Comparison of ENCODE assay signal across 20 cellular contexts in the genomic region with DNA sequence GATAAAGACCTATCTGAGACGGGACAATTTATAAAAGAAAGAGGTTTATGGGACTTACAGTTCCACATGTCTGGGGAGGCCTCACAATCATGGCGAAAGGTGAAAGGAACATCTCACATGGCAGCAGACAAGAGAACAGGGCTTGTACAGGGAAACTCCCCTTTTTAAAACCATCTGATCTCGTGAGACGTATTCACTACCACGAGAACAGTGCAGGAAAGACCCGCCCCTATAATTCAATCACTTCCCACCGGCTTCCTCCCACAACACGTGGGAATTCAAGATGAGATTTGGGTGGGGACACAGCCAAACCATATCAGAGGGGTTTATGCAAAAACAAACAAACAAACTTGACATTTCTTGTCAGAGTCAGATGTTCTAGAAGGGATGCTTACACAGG.
"Had no signal": no experiment of that assay in that cellular context is flagged by ENCODE, and none has a peak within 500 bp of the region (broad histone marks: within the 10 kb centered on the region; RNA-seq: fewer than 3 reads in every experiment).

No MANE protein-coding gene starts in this region.

- H3K4me1 Mint-ChIP-seq: immature natural killer cell; naive thymus-derived CD4-positive, alpha-beta T cell had no signal

- H3K4me3 Mint-ChIP-seq: dendritic cell treated with granulocyte-macrophage colony-stimulating factor and Interleukin-4, amounts not matched to agents 40 ng/mL and 50 ng/mL, for 4 days; immature natural killer cell; naive thymus-derived CD4-positive, alpha-beta T cell had no signal

- H3K27ac Mint-ChIP-seq: dendritic cell treated with granulocyte-macrophage colony-stimulating factor and Interleukin-4, amounts not matched to agents 40 ng/mL and 50 ng/mL, for 4 days; naive thymus-derived CD4-positive, alpha-beta T cell had no signal

- DNase-seq: colonic mucosa; cortex of kidney; effector CD4-positive, alpha-beta T cell; effector memory CD4-positive, alpha-beta T cell; foreskin keratinocyte; heart left ventricle; hypothalamus; immature natural killer cell; islet precursor cell; kidney; kidney glomerular epithelial cell; left colon; left ventricle myocardium superior; lower lobe of right lung; mesenchymal stem cell; midbrain; naive thymus-derived CD4-positive, alpha-beta T cell had no signal

- ATAC-seq: foreskin keratinocyte; gastroesophageal sphincter; heart left ventricle; left colon; left lobe of liver; left ventricle myocardium superior; naive thymus-derived CD4-positive, alpha-beta T cell had no signal

- H3K36me3 Mint-ChIP-seq: immature natural killer cell had no signal
